ENCODE assay signal across 24 cellular contexts in genomic region chr14:35395283-35395682, GRCh38.
"Had no signal": no experiment of that assay in that cellular context is flagged by ENCODE, and none has a peak within 500 bp of the region (broad histone marks: within the 10 kb centered on the region; RNA-seq: fewer than 3 reads in every experiment).

No MANE protein-coding gene starts in this region.

- H3K36me3 ChIP-seq: MG63 had no signal

- DNase-seq: activated CD4-positive, alpha-beta T cell treated with anti-CD3 and anti-CD28 coated beads for 4 hours; activated CD8-positive, alpha-beta memory T cell treated with anti-CD3 and anti-CD28 coated beads, Interleukin-2, amount 50 U/mL, for 4 hours; activated CD8-positive, alpha-beta T cell treated with anti-CD3 and anti-CD28 coated beads for 36 hours; activated effector memory CD4-positive, alpha-beta T cell treated with anti-CD3 and anti-CD28 coated beads, Interleukin-2, amount 50 U/mL, for 16 hours; activated naive CD4-positive, alpha-beta T cell treated with Interleukin-2 at 50 U/mL for 16 hours; activated naive CD8-positive, alpha-beta T cell treated with anti-CD3 and anti-CD28 coated beads, Interleukin-2, amount 50 U/mL, for 24 hours; activated T-cell treated with anti-CD3 and anti-CD28 coated beads, Interleukin-2, amount 50 U/mL, for 24 hours; amniotic stem cell; MG63; NCI-H1048; NCI-H146; NCI-H187 treated with DMSO at 0.1 percent for 48 hours; NCI-H2081 treated with DMSO at 0.1 percent for 48 hours; NCI-H446; NCI-H524; SIG-M5; T-helper 2 cell; T1000; WERI-Rb-1 had no signal

- H3K27ac Mint-ChIP-seq: activated CD8-positive, alpha-beta T cell treated with anti-CD3 and anti-CD28 coated beads for 36 hours; activated naive CD8-positive, alpha-beta T cell treated with anti-CD3 and anti-CD28 coated beads, Interleukin-2, amount 50 U/mL, for 24 hours; brain had no signal

- ATAC-seq: activated CD4-positive, CD25-positive, alpha-beta regulatory T cell treated with anti-CD3 and anti-CD28 coated beads, Interleukin-2, amount 50 U/mL, for 24 hours; activated CD8-positive, alpha-beta T cell treated with anti-CD3 and anti-CD28 coated beads for 36 hours; activated naive CD4-positive, alpha-beta T cell treated with anti-CD3 and anti-CD28 coated beads, Interleukin-2, amount 50 U/mL, for 72 hours; activated naive CD8-positive, alpha-beta T cell treated with anti-CD3 and anti-CD28 coated beads, Interleukin-2, amount 50 U/mL, for 24 hours had no signal

- H3K27ac ChIP-seq: ascending aorta, WERI-Rb-1 had no signal

- H3K4me3 ChIP-seq: ascending aorta, MG63 had no signal

- H3K27me3 Mint-ChIP-seq: activated CD8-positive, alpha-beta T cell treated with anti-CD3 and anti-CD28 coated beads for 36 hours; activated naive CD8-positive, alpha-beta T cell treated with anti-CD3 and anti-CD28 coated beads, Interleukin-2, amount 50 U/mL, for 24 hours; activated T-cell treated with anti-CD3 and anti-CD28 coated beads, Interleukin-2, amount 50 U/mL, for 24 hours; central memory CD8-positive, alpha-beta T cell had no signal

- H3K9me3 Mint-ChIP-seq: activated CD8-positive, alpha-beta T cell treated with anti-CD3 and anti-CD28 coated beads for 36 hours; activated naive CD4-positive, alpha-beta T cell treated with anti-CD3 and anti-CD28 coated beads, Interleukin-2, amount 50 U/mL, for 72 hours; activated naive CD8-positive, alpha-beta T cell treated with anti-CD3 and anti-CD28 coated beads, Interleukin-2, amount 50 U/mL, for 24 hours; activated T-cell treated with anti-CD3 and anti-CD28 coated beads, Interleukin-2, amount 50 U/mL, for 24 hours; central memory CD8-positive, alpha-beta T cell had no signal

- H3K4me3 Mint-ChIP-seq: activated CD8-positive, alpha-beta T cell treated with anti-CD3 and anti-CD28 coated beads for 36 hours; activated naive CD8-positive, alpha-beta T cell treated with anti-CD3 and anti-CD28 coated beads, Interleukin-2, amount 50 U/mL, for 24 hours; activated T-cell treated with anti-CD3 and anti-CD28 coated beads, Interleukin-2, amount 50 U/mL, for 24 hours; brain; central memory CD8-positive, alpha-beta T cell had no signal

- H3K27me3 ChIP-seq: ascending aorta, MG63 had no signal

- H3K9me3 ChIP-seq: ascending aorta, MG63 had no signal
